In genomic region chr3:132660056-132660744, GRCh38 we compare ENCODE assay signal across 8 cellular contexts. TPM values are rescaled to one million over a fixed set of nuclear protein-coding genes. Genes with fewer than 3 reads are reported as not detected.
DNase-seq lines count a peak whose midpoint lies in the region; ATAC-seq, FAIRE-seq and TF ChIP-seq lines count a peak whose summit lies in the region.

Gene UBA5 (plus strand): TSS chr3:132660329. CDS start chr3:132660538, 209 bp downstream.

- no peaks in the 10 kb centered on the region for H3K27me3 ChIP-seq in small intestine (ENCODE audit: control insufficient read depth in 2 of 2, insufficient read depth in 2 of 2, low read length in 2 of 2)

- peak within 1 kb of the TSS; percentile 84 to 88 for H3K4me3 ChIP-seq in small intestine (ENCODE audit: low read depth in 1 of 2, low read length in 2 of 2)

- no peak for TF ChIP-seq CTCF in VCaP (conservative IDR thresholded peaks at IDR 0.05)

- peaks cover 3 to 6% of the 10 kb centered on the region in 2 donors for H3K4me1 ChIP-seq in small intestine (ENCODE audit: control insufficient read depth in 2 of 2, insufficient read depth in 1 of 2, low read depth in 1 of 2, low read length in 1 of 2)

- peak within 1 kb of the TSS; percentile 94 for H3K27ac ChIP-seq in VCaP
- peak within 1 kb of the TSS; percentile 89 to 93 for H3K27ac ChIP-seq in small intestine (ENCODE audit: low read depth in 1 of 2, low read length in 1 of 2)

- 0 to 1% (median 0%) methylated on average over 56 to 58 of the region's 58 CpGs for WGBS in small intestine, 3 donors

- ATAC-seq in HG02840 (IDR thresholded peaks at IDR 0.05; ENCODE audit: low FRiP score, unreplicated experiment): peak; percentile 71

- no peaks in the 10 kb centered on the region for H3K9me3 ChIP-seq in small intestine (ENCODE audit: control insufficient read depth, low read depth)

- no peaks in the 10 kb centered on the region for H3K36me3 ChIP-seq in small intestine (ENCODE audit: control insufficient read depth in 2 of 2, insufficient read depth in 2 of 2, low read length in 2 of 2)

- FAIRE-seq in small intestine (lab: Jason Lieb, UNC): no peak

- in situ Hi-C loops in T47D (cut with HindIII; ENCODE audit: low pct_unique_long_range_greater_than_20kb, low sequenced_read_pairs): no loop called here

- DNase-seq in NCI-H510A treated with DMSO at 0.1 percent for 48 hours (lab: John Stamatoyannopoulos, UW) (peak; percentile 52), NCI-H510A (lab: John Stamatoyannopoulos, UW) (no peak), NCI-H1694 treated with DMSO at 0.1 percent for 48 hours (lab: John Stamatoyannopoulos, UW) (peak; percentile 84), T47D (ENCODE audit: low read depth in 1 of 2, low spot score in 1 of 2) (peak; percentile 64 to 74), iPS-NIHi11 (ENCODE audit: low spot score) (peak; percentile 75), small intestine (peak; percentile 58)

RNA-seq across cellular contexts. Expression of gene UBA5, which starts in this region (rescaled TPM):
- polyA plus RNA-seq in small intestine: 10 to 100 TPM; 27.0 to 30.2 (median 28.4) TPM
